1 cellular context compared by ENCODE assay signal in genomic region chr15:79853492-79854328, GRCh38.
TF ChIP-seq lines count a peak whose summit lies in the region.

No MANE protein-coding gene starts in this region.

TF ChIP-seq in HEK293, 187 proteins besides CTCF, POLR2A, EP300 and RAD21 (continued from another document):
- 0 out of 2 replicates have a peak, but pooled peaks have one; percentile 9 for TF ChIP-seq ZNF518A (tag by site-specific recombination; conservative IDR thresholded peaks at IDR 0.05; ENCODE audit: low read depth)
- TF ChIP-seq ZNF677 (tag by site-specific recombination; IDR thresholded peaks at IDR 0.05) = no peak
- no peak for TF ChIP-seq ZSCAN4 (tag by site-specific recombination; IDR thresholded peaks at IDR 0.05)
- TF ChIP-seq PRDM10 (tag by site-specific recombination; IDR thresholded peaks at IDR 0.05) = peak; percentile 61
- TF ChIP-seq ZNF175 (tag by site-specific recombination; IDR thresholded peaks at IDR 0.05) = no peak
- peak; percentile 89 for TF ChIP-seq ZNF660 (tag by site-specific recombination; IDR thresholded peaks at IDR 0.05)
- peak; percentile 57 for TF ChIP-seq ZBTB17 (tag by site-specific recombination; IDR thresholded peaks at IDR 0.05)
- TF ChIP-seq ZNF654 (tag by site-specific recombination; IDR thresholded peaks at IDR 0.05; ENCODE audit: low read depth) = peak; percentile 72
